Comparison of ENCODE assay signal across 9 cellular contexts in the genomic region with DNA sequence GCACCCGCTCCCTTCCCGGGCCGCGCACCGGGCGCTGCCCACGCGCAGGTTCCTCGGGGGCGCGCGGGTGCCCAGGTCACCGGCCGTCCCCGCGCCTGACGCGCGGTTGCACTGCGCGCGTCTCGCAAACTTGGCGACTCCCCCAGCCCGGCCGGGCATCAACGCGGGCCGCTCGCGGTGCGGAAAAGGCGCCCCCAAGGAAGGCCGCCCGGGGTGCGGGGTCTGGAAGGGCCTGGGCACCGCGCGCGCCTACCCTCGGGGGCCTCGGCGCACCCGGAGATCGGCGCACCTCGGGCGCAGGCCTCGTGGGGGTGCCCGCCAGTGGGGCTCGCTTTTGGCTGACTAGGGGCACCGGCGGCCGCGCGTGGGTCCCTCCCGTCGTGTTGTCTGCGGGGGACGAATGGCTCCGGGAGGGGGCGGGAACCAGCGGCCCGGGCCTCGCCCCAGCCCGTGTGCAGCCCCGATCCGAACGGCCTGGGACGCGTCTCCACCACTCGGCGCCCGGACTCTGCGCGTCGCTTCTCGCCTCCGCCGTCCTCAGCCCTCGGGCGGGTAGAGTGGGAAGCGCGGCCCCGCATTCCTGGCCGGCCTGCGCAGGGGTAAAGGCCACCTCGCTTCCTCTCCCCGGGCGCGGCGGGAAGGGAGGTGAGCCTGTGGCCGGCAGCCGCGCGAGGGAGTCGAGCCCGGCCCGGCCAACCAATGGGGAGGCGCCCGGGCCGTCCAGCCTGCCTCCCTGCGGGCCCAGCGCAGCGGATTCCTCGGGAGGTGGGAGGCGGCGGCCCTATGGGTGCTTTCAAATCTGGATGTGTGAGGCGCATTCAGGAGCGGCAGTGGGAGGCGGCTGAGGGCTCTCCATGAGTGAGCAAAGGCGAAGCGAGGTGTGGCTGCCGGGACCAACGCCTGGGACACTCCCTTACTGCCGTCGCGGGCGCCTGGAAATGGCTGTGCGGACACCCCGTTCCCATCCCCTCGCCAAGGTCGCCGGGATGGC. TPM values are rescaled to one million over a fixed set of nuclear protein-coding genes. Genes with fewer than 3 reads are reported as not detected.
DNase-seq lines count a peak whose midpoint lies in the region; ATAC-seq and TF ChIP-seq lines count a peak whose summit lies in the region.
"Had no signal": no experiment of that assay in that cellular context is flagged by ENCODE, and none has a peak within 500 bp of the region (broad histone marks: within the 10 kb centered on the region; RNA-seq: fewer than 3 reads in every experiment).

No MANE protein-coding gene starts in this region.

- CTCF ChIA-PET in CD4-positive, alpha-beta T cell (lab: Charles Lee): no interaction called here

- peaks cover 16% of the 10 kb centered on the region for H3K27me3 Mint-ChIP-seq in endothelial cell (ENCODE audit: unreplicated experiment)
- H3K27me3 Mint-ChIP-seq in natural killer cell treated with Interleukin-12 subunit alpha and Interleukin-12 subunit beta and Interleukin-15 and Interleukin-18, amount 100 ng/mL, for 72 hours: peaks cover 13 to 16% of the 10 kb centered on the region in 2 donors
- H3K27me3 Mint-ChIP-seq in CD4-positive, alpha-beta T cell: peaks cover 39% of the 10 kb centered on the region

- no peak overlapping the region for H3K27ac ChIP-seq in CD4-positive, alpha-beta T cell (ENCODE audit: low read depth, low read length)
- H3K27ac ChIP-seq: epithelial cell of prostate had no signal

- H3K9me3 Mint-ChIP-seq in endothelial cell (ENCODE audit: unreplicated experiment): no peaks in the 10 kb centered on the region
- no peaks in the 10 kb centered on the region for H3K9me3 Mint-ChIP-seq in natural killer cell treated with Interleukin-12 subunit alpha and Interleukin-12 subunit beta and Interleukin-15 and Interleukin-18, amount 100 ng/mL, for 72 hours
- no peaks in the 10 kb centered on the region for H3K9me3 Mint-ChIP-seq in CD4-positive, alpha-beta T cell

- H3K36me3 Mint-ChIP-seq in endothelial cell (ENCODE audit: low read depth, unreplicated experiment): peaks cover 11% of the 10 kb centered on the region
- H3K36me3 Mint-ChIP-seq in natural killer cell treated with Interleukin-12 subunit alpha and Interleukin-12 subunit beta and Interleukin-15 and Interleukin-18, amount 100 ng/mL, for 72 hours: peaks cover 6% of the 10 kb centered on the region
- no peaks in the 10 kb centered on the region for H3K36me3 Mint-ChIP-seq in CD4-positive, alpha-beta T cell (ENCODE audit: low read depth)

- no peak overlapping the region for H3K27ac Mint-ChIP-seq in endothelial cell (ENCODE audit: unreplicated experiment)
- no peak overlapping the region for H3K27ac Mint-ChIP-seq in natural killer cell treated with Interleukin-12 subunit alpha and Interleukin-12 subunit beta and Interleukin-15 and Interleukin-18, amount 100 ng/mL, for 72 hours
- no peak overlapping the region for H3K27ac Mint-ChIP-seq in CD4-positive, alpha-beta T cell

- intact Hi-C loops in CD4-positive, alpha-beta T cell (cut with DNase I, micrococcal nuclease): no loop called here

- TF ChIP-seq CTCF in endothelial cell (IDR thresholded peaks at IDR 0.05; ENCODE audit: unreplicated experiment): no peak
- TF ChIP-seq CTCF in CD4-positive, alpha-beta T cell (IDR thresholded peaks at IDR 0.05): no peak

- H3K4me1 Mint-ChIP-seq in endothelial cell (ENCODE audit: unreplicated experiment): peaks cover 26% of the 10 kb centered on the region
- peaks cover 7 to 10% of the 10 kb centered on the region in 2 donors for H3K4me1 Mint-ChIP-seq in natural killer cell treated with Interleukin-12 subunit alpha and Interleukin-12 subunit beta and Interleukin-15 and Interleukin-18, amount 100 ng/mL, for 72 hours (ENCODE audit: low read depth in 2 of 2)
- peaks cover 10% of the 10 kb centered on the region for H3K4me1 Mint-ChIP-seq in CD4-positive, alpha-beta T cell (ENCODE audit: low read depth)

- peak; percentile 4 to 8 for ATAC-seq in natural killer cell treated with Interleukin-12 subunit alpha and Interleukin-12 subunit beta and Interleukin-15 and Interleukin-18, amount 100 ng/mL, for 72 hours
- no peak for ATAC-seq in CD4-positive, alpha-beta T cell (ENCODE audit: poor library complexity)
- ATAC-seq in GM21529 (IDR thresholded peaks at IDR 0.05; ENCODE audit: unreplicated experiment): no peak

- H3K27me3 ChIP-seq in CD4-positive, alpha-beta T cell (ENCODE audit: control insufficient read depth, insufficient read depth, low read length): peaks cover 25% of the 10 kb centered on the region

- H3K9me3 ChIP-seq in CD4-positive, alpha-beta T cell (ENCODE audit: control insufficient read depth, low read length): no peaks in the 10 kb centered on the region

- POLR2A ChIA-PET in CD4-positive, alpha-beta T cell (lab: Charles Lee): no interaction called here

- DNase-seq in EL (peak; percentile 28), HuH-7.5 (ENCODE audit: low spot score) (peak; percentile 90), endothelial cell (ENCODE audit: low spot score) (peak; percentile 65), inferior parietal cortex (ENCODE audit: extremely low spot score) (no peak), DMS153 (lab: John Stamatoyannopoulos, UW) (no peak)
- DNase-seq in natural killer cell treated with Interleukin-12 subunit alpha and Interleukin-12 subunit beta and Interleukin-15 and Interleukin-18, amount 100 ng/mL, for 72 hours (ENCODE audit: low spot score): no peak
- DNase-seq in CD4-positive, alpha-beta T cell: no peak

- H3K4me3 Mint-ChIP-seq in endothelial cell (ENCODE audit: unreplicated experiment): peak overlapping the region; percentile 76
- H3K4me3 Mint-ChIP-seq in natural killer cell treated with Interleukin-12 subunit alpha and Interleukin-12 subunit beta and Interleukin-15 and Interleukin-18, amount 100 ng/mL, for 72 hours: peak overlapping the region; percentile 15
- H3K4me3 Mint-ChIP-seq in CD4-positive, alpha-beta T cell: no peak overlapping the region

RNA-seq across cellular contexts. Expression of gene ZBTB46, which starts 0.9 kb away (rescaled TPM):
- total RNA-seq in endothelial cell (ENCODE audit: unreplicated experiment): 42.1 TPM
- 1 to 10 TPM in 1 of 2 donors, under 1 TPM in 1; 0.25 to 1.2 TPM for total RNA-seq in natural killer cell treated with Interleukin-12 subunit alpha and Interleukin-12 subunit beta and Interleukin-15 and Interleukin-18, amount 100 ng/mL, for 72 hours
- under 1 TPM; 0.08 to 0.34 TPM for total RNA-seq in CD4-positive, alpha-beta T cell

RNA-seq across cellular contexts. Expression of gene ABHD16B, which starts 29.3 kb away (rescaled TPM):
- total RNA-seq in endothelial cell (ENCODE audit: unreplicated experiment): not detected
- not detected for total RNA-seq in natural killer cell treated with Interleukin-12 subunit alpha and Interleukin-12 subunit beta and Interleukin-15 and Interleukin-18, amount 100 ng/mL, for 72 hours
- not detected for total RNA-seq in CD4-positive, alpha-beta T cell

RNA-seq across cellular contexts. Expression of gene TPD52L2, which starts 33.1 kb away (rescaled TPM):
- 85.5 TPM for total RNA-seq in endothelial cell (ENCODE audit: unreplicated experiment)
- total RNA-seq in natural killer cell treated with Interleukin-12 subunit alpha and Interleukin-12 subunit beta and Interleukin-15 and Interleukin-18, amount 100 ng/mL, for 72 hours: 10 to 100 TPM; 48.8 to 60.0 TPM
- total RNA-seq in CD4-positive, alpha-beta T cell: 10 to 100 TPM; 15.1 to 15.3 TPM

Comparison
In these comparisons a context has a peak if more than half of its experiments do, and no peak if none do; other contexts are left out.
1. DNase-seq: peak in EL (single experiment), HuH-7.5 (single experiment) and endothelial cell (single experiment); none in natural killer cell treated with Interleukin-12 subunit alpha and Interleukin-12 subunit beta and Interleukin-15 and Interleukin-18, amount 100 ng/mL, for 72 hours (single experiment), inferior parietal cortex (single experiment), DMS153 (single experiment) and CD4-positive, alpha-beta T cell (0 of 10).
2. ATAC-seq: peak in natural killer cell treated with Interleukin-12 subunit alpha and Interleukin-12 subunit beta and Interleukin-15 and Interleukin-18, amount 100 ng/mL, for 72 hours (2 of 2); none in CD4-positive, alpha-beta T cell (single experiment) and GM21529 (single experiment).
3. RNA of gene ZBTB46, which starts 0.9 kb away (total RNA-seq): 42.1 TPM in endothelial cell (single experiment); 0.25 to 1.2 TPM in natural killer cell treated with Interleukin-12 subunit alpha and Interleukin-12 subunit beta and Interleukin-15 and Interleukin-18, amount 100 ng/mL, for 72 hours and 0.08 to 0.34 TPM in CD4-positive, alpha-beta T cell; every median in the first group is over 10 times any median in the second.